8 cellular contexts compared by ENCODE assay signal in the genomic region with DNA sequence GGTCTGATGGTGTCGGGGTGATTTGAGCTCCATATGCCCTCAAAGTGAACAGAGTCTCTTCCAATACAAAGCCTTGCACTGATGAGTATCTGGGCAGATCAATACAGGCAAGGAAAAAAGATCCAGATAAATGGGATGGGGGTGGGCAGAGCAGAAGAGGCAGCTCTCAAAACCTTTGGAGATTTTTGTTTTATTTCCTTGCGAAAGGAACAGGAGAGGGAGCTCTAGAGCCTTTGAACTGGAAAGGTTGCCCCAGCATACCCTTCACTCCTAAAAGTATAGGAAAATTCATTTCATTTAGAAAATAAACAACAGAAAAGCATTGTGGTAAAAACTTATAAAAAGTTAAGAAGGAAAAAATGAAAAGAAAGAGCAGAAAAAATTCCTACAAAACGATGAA. TPM values are rescaled to one million over a fixed set of nuclear protein-coding genes. Genes with fewer than 3 reads are reported as not detected.
DNase-seq lines count a peak whose midpoint lies in the region; ATAC-seq, FAIRE-seq and TF ChIP-seq lines count a peak whose summit lies in the region.

No MANE protein-coding gene starts in this region.

- FAIRE-seq in D721Med (lab: Jason Lieb, UNC) = no peak
- FAIRE-seq in HepG2 (lab: Jason Lieb, UNC) = no peak

- TF ChIP-seq EP300 in HepG2 (IDR thresholded peaks at IDR 0.05; ENCODE audit: low read depth in 2 of 2, low read length in 2 of 2) (no peak), HepG2 (CRISPR knock-in tag; IDR thresholded peaks at IDR 0.05; ENCODE audit: borderline replicate concordance) (no peak)

- H3K27ac ChIP-seq in WERI-Rb-1 (peak overlapping the region; percentile 4; the same call in 1 of the 2 replicates), HepG2 (ENCODE audit: extremely low read length, insufficient read depth, low read length) (no peak overlapping the region)
- H3K27ac ChIP-seq in effector memory CD4-positive, alpha-beta T cell (ENCODE audit: insufficient read depth, low read length, poor library complexity, severe bottlenecking) = no peak overlapping the region

- H3K9ac ChIP-seq in HepG2 (ENCODE audit: insufficient read depth, low read depth, low read length) = no peak overlapping the region

- no peaks in the 10 kb centered on the region for H3K79me2 ChIP-seq in HepG2 (ENCODE audit: insufficient read depth, low read length)

- no peak for DNase-seq in D721Med (ENCODE audit: insufficient read length, low spot score)
- DNase-seq in KBM-7 = peak; percentile 53
- DNase-seq in WERI-Rb-1 = peak; percentile 35
- no peak for DNase-seq in HepG2 (ENCODE audit: low spot score)
- no peak for DNase-seq in GM20000 (ENCODE audit: low spot score)
- DNase-seq in germinal center (ENCODE audit: low spot score) = no peak
- no peak for DNase-seq in effector memory CD4-positive, alpha-beta T cell

- H3K27me3 ChIP-seq in WERI-Rb-1 (ENCODE audit: insufficient read depth, low read depth, severe bottlenecking) (no peaks in the 10 kb centered on the region), HepG2 (ENCODE audit: control insufficient read depth in 1 of 2, insufficient read depth in 2 of 2, low read length in 2 of 2) (peaks cover 0 to 5% of the 10 kb centered on the region in 2 experiments; a peak in 1 of 5 replicates)
- no peaks in the 10 kb centered on the region for H3K27me3 ChIP-seq in effector memory CD4-positive, alpha-beta T cell (replicated peaks; ENCODE audit: control insufficient read depth, insufficient read depth, low read length, poor library complexity, severe bottlenecking)

- no peak overlapping the region for H3K4me2 ChIP-seq in HepG2 (ENCODE audit: low read depth, low read length)

- no peaks in the 10 kb centered on the region for H4K20me1 ChIP-seq in HepG2 (ENCODE audit: insufficient read depth, low read length)

- no peak for TF ChIP-seq RAD21 in HepG2 (CRISPR knock-in tag; IDR thresholded peaks at IDR 0.05)

- peak; percentile 22 for TF ChIP-seq CTCF in D721Med (IDR thresholded peaks at IDR 0.05; ENCODE audit: insufficient read depth, missing control alignments)
- peak; percentile 61 for TF ChIP-seq CTCF in WERI-Rb-1 (IDR thresholded peaks at IDR 0.05; ENCODE audit: low read depth, low read length)
- peak; percentile 44 for TF ChIP-seq CTCF in HepG2 (CRISPR knock-in tag; IDR thresholded peaks at IDR 0.05)
- TF ChIP-seq CTCF in GM20000 (IDR thresholded peaks at IDR 0.05; ENCODE audit: extremely low read depth, missing control alignments) = no peak

- no peak overlapping the region for H3K4me3 ChIP-seq in WERI-Rb-1 (ENCODE audit: low read depth, low read length)
- no peak overlapping the region for H3K4me3 ChIP-seq in HepG2 (replicated peaks in 1 of 3; ENCODE audit: insufficient read depth in 1 of 3, low read depth in 2 of 3, low read length in 3 of 3)
- no peak overlapping the region for H3K4me3 ChIP-seq in effector memory CD4-positive, alpha-beta T cell (ENCODE audit: insufficient read depth, low read depth, low read length, poor library complexity, severe bottlenecking)

- TF ChIP-seq POLR2A in HepG2 (IDR thresholded peaks at IDR 0.05; ENCODE audit: insufficient read depth in 1 of 2, low read depth in 2 of 2, low read length in 2 of 2) = no peak

- no peaks in the 10 kb centered on the region for H3K4me1 ChIP-seq in HepG2 (ENCODE audit: insufficient read depth, low read length)
- no peaks in the 10 kb centered on the region for H3K4me1 ChIP-seq in effector memory CD4-positive, alpha-beta T cell (ENCODE audit: control insufficient read depth, insufficient read depth, low read length, poor library complexity, severe bottlenecking)

- H3K36me3 ChIP-seq in WERI-Rb-1 (no peaks in the 10 kb centered on the region), HepG2 (replicated peaks in 1 of 2; ENCODE audit: control insufficient read depth in 1 of 2, insufficient read depth in 2 of 2, low read length in 2 of 2) (no peaks in the 10 kb centered on the region)
- no peaks in the 10 kb centered on the region for H3K36me3 ChIP-seq in effector memory CD4-positive, alpha-beta T cell (ENCODE audit: control insufficient read depth, insufficient read depth, low read length)

- 4% methylated on average over 3 of the region's 3 CpGs for WGBS in HepG2 (ENCODE audit: low lambda C conversion rate)

- intact Hi-C loops in HepG2 (cut with micrococcal nuclease; ENCODE audit: unreplicated experiment) = loop anchor here (1.0 kb wide), 2 partner anchors 133 to 203 kb away; no protein-coding TSS in a partner anchor

- ATAC-seq in HepG2 = 0 out of 3 replicates have a peak, but pooled peaks have one; percentile 37
- ATAC-seq in HG03139 (IDR thresholded peaks at IDR 0.05; ENCODE audit: unreplicated experiment) = no peak

- BruUV-seq in HepG2 (replicated peaks; lab: Mats Ljungman, UMichigan) = no TSS peak

- no peak overlapping the region for H2AFZ ChIP-seq in HepG2 (ENCODE audit: low read length)

- in situ Hi-C loops in KBM-7 (cut with MboI; ENCODE audit: low pct_unique_long_range_greater_than_20kb, low sequenced_read_pairs) (no loop called here), HepG2 (cut with HindIII; ENCODE audit: extremely low pct_ligation_motif_present, low pct_unique_long_range_greater_than_20kb) (loop anchor here (10.0 kb wide), 1 partner anchor 200 kb away; no protein-coding TSS in a partner anchor)

- H3K9me3 ChIP-seq in WERI-Rb-1 (ENCODE audit: severe bottlenecking) (no peaks in the 10 kb centered on the region), HepG2 (ENCODE audit: low read length) (no peaks in the 10 kb centered on the region)
- H3K9me3 ChIP-seq in effector memory CD4-positive, alpha-beta T cell (ENCODE audit: control insufficient read depth, low read length) = no peaks in the 10 kb centered on the region

- POLR2A ChIA-PET in HepG2 (lab: Yijun Ruan, JAX) = no interaction called here

- CTCF ChIA-PET in HepG2 (lab: Yijun Ruan, JAX; ENCODE audit: low intra/inter-chr PET ratio, low total read pairs) = interaction anchor here (1.7 to 2.1 kb wide), 2 partner anchors 133 to 202 kb away, joined by 14 to 19 read pairs; no protein-coding TSS in a partner anchor

TF ChIP-seq in HepG2, 621 proteins besides CTCF, POLR2A, EP300 and RAD21 (continues in another document):
- no peak for TF ChIP-seq RORA (CRISPR knock-in tag; IDR thresholded peaks at IDR 0.05)
- TF ChIP-seq ZNF703 (CRISPR knock-in tag; IDR thresholded peaks at IDR 0.05; ENCODE audit: borderline replicate concordance) = no peak
- TF ChIP-seq STAG1 (CRISPR knock-in tag; IDR thresholded peaks at IDR 0.05) = peak; percentile 55
- TF ChIP-seq SMC3 (IDR thresholded peaks at IDR 0.05; ENCODE audit: low read length) = peak; percentile 46; the same call in 1 of the 2 replicates
- no peak for TF ChIP-seq ZBTB7B (CRISPR knock-in tag; IDR thresholded peaks at IDR 0.05)
- TF ChIP-seq, protein P1, sequence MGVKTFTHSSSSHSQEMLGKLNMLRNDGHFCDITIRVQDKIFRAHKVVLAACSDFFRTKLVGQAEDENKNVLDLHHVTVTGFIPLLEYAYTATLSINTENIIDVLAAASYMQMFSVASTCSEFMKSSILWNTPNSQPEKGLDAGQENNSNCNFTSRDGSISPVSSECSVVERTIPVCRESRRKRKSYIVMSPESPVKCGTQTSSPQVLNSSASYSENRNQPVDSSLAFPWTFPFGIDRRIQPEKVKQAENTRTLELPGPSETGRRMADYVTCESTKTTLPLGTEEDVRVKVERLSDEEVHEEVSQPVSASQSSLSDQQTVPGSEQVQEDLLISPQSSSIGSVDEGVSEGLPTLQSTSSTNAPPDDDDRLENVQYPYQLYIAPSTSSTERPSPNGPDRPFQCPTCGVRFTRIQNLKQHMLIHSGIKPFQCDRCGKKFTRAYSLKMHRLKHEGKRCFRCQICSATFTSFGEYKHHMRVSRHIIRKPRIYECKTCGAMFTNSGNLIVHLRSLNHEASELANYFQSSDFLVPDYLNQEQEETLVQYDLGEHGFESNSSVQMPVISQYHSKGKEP (CRISPR knock-in tag; IDR thresholded peaks at IDR 0.05) = no peak
- no peak for TF ChIP-seq ZFP41 (CRISPR knock-in tag; IDR thresholded peaks at IDR 0.05; ENCODE audit: borderline replicate concordance)
- no peak for TF ChIP-seq ZKSCAN1 (IDR thresholded peaks at IDR 0.05; ENCODE audit: low read length)
- TF ChIP-seq, protein P2, sequence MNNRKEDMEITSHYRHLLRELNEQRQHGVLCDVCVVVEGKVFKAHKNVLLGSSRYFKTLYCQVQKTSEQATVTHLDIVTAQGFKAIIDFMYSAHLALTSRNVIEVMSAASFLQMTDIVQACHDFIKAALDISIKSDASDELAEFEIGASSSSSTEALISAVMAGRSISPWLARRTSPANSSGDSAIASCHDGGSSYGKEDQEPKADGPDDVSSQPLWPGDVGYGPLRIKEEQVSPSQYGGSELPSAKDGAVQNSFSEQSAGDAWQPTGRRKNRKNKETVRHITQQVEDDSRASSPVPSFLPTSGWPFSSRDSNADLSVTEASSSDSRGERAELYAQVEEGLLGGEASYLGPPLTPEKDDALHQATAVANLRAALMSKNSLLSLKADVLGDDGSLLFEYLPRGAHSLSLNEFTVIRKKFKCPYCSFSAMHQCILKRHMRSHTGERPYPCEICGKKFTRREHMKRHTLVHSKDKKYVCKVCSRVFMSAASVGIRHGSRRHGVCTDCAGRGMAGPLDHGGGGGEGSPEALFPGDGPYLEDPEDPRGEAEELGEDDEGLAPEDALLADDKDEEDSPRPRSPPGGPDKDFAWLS (CRISPR knock-in tag; IDR thresholded peaks at IDR 0.05; ENCODE audit: borderline replicate concordance) = no peak

RNA-seq across cellular contexts. Expression of a gene that starts 31.4 kb away (rescaled TPM):
- not detected in 2 replicates for total RNA-seq in HepG2 (2016; rRNA removed; fragmentation: Illumina TruSeq; extraction: Trizol)
- total RNA-seq in HepG2 (2016; cell fraction: cytosol; rRNA removed; fragmentation: Illumina TruSeq; extraction: Trizol; ENCODE audit: low read depth) = not detected in 2 replicates
- not detected in 2 replicates for total RNA-seq in HepG2 (2016; cell fraction: insoluble cytoplasmic fraction; rRNA removed; fragmentation: Illumina TruSeq; extraction: Trizol)
- not detected in 2 replicates for total RNA-seq in HepG2 (2016; cell fraction: membrane; rRNA removed; fragmentation: Illumina TruSeq; extraction: Trizol)
- total RNA-seq in HepG2 (2016; cell fraction: nucleus; rRNA removed; fragmentation: Illumina TruSeq; extraction: Trizol) = not detected in 2 replicates
- polyA plus RNA-seq in HepG2 (2011; rRNA removed) = not detected in 2 replicates
- polyA plus RNA-seq in HepG2 (2011; cell fraction: cytosol; rRNA removed) = not detected in 2 replicates
- polyA plus RNA-seq in HepG2 (2011; cell fraction: nucleus; rRNA removed) = not detected in 2 replicates
- not detected in 2 replicates for polyA plus RNA-seq in HepG2 (2012)
- not detected in 2 replicates for polyA plus RNA-seq in HepG2 (2016; cell fraction: cytosol; fragmentation: Illumina TruSeq; extraction: Trizol; ENCODE audit: low read depth)
- not detected in 2 replicates for polyA plus RNA-seq in HepG2 (2016; cell fraction: insoluble cytoplasmic fraction; fragmentation: Illumina TruSeq; extraction: Trizol; ENCODE audit: low read depth)
- not detected in 2 replicates for polyA plus RNA-seq in HepG2 (2016; cell fraction: membrane; fragmentation: Illumina TruSeq; extraction: Trizol; ENCODE audit: low read depth)
- not detected in 2 replicates for polyA plus RNA-seq in HepG2 (2016; cell fraction: nucleus; fragmentation: Illumina TruSeq; extraction: Trizol; ENCODE audit: insufficient read depth, low read depth)
- polyA minus RNA-seq in HepG2 (2011; rRNA and poly(A)+ RNA removed; ENCODE audit: low replicate concordance) = not detected in 2 replicates
- not detected in 2 replicates for polyA minus RNA-seq in HepG2 (2011; cell fraction: cytosol; rRNA and poly(A)+ RNA removed)
- not detected in 2 replicates for polyA minus RNA-seq in HepG2 (2011; cell fraction: nucleus; rRNA and poly(A)+ RNA removed)

Comparison
In these comparisons a context has a peak if more than half of its experiments do, and no peak if none do; other contexts are left out.
1. DNase-seq: peak in KBM-7 (single experiment) and WERI-Rb-1 (single experiment); none in D721Med (single experiment), HepG2 (single experiment), GM20000 (single experiment), germinal center (single experiment) and effector memory CD4-positive, alpha-beta T cell (0 of 3).